In genomic region chr4:86939737-86940141, GRCh38 we compare ENCODE assay signal across 8 cellular contexts. TPM values are rescaled to one million over a fixed set of nuclear protein-coding genes. Genes with fewer than 3 reads are reported as not detected.
A peak's percentile ranks its signal among the peaks of the same experiment; 100 is the strongest.
DNase-seq lines count a peak whose midpoint lies in the region; ATAC-seq and TF ChIP-seq lines count a peak whose summit lies in the region.

No MANE protein-coding gene starts in this region.

- peaks cover 60% of the 10 kb centered on the region for H3K4me1 Mint-ChIP-seq in activated naive CD4-positive, alpha-beta T cell treated with anti-CD3 and anti-CD28 coated beads, Interleukin-2, amount 50 U/mL, for 24 hours

- H3K9me3 ChIP-seq in skeletal muscle tissue (ENCODE audit: control insufficient read depth in 3 of 3, low read length in 3 of 3) (no peaks in the 10 kb centered on the region), heart right ventricle (no peaks in the 10 kb centered on the region)

- H3K4me1 ChIP-seq in skeletal muscle tissue (ENCODE audit: control insufficient read depth in 3 of 3, insufficient read depth in 3 of 3, low read length in 3 of 3) (peaks cover 14 to 33% (median 24%) of the 10 kb centered on the region in 3 donors), heart right ventricle (peaks cover under 1 to 77% (median 33%) of the 10 kb centered on the region in 9 donors)

- no peaks in the 10 kb centered on the region for H3K9me3 Mint-ChIP-seq in activated naive CD4-positive, alpha-beta T cell treated with anti-CD3 and anti-CD28 coated beads, Interleukin-2, amount 50 U/mL, for 24 hours

- no peaks in the 10 kb centered on the region for H3K27me3 Mint-ChIP-seq in activated naive CD4-positive, alpha-beta T cell treated with anti-CD3 and anti-CD28 coated beads, Interleukin-2, amount 50 U/mL, for 24 hours

- WGBS in heart right ventricle, 2 donors, result 81 to 84% methylated on average over 5 of the region's 5 CpGs

- H3K36me3 ChIP-seq in skeletal muscle tissue (ENCODE audit: control insufficient read depth in 3 of 3, insufficient read depth in 3 of 3, low read length in 3 of 3) (no peaks in the 10 kb centered on the region), heart right ventricle (no peaks in the 10 kb centered on the region)

- no peak overlapping the region for H3K4me3 ChIP-seq in skeletal muscle tissue (ENCODE audit: low read length in 3 of 3)
- H3K4me3 ChIP-seq in dorsolateral prefrontal cortex, result no peak overlapping the region
- peak overlapping the region in 1 of 10 donors; percentile 7 for H3K4me3 ChIP-seq in heart right ventricle

- no peaks in the 10 kb centered on the region for H3K27me3 ChIP-seq in skeletal muscle tissue (ENCODE audit: control insufficient read depth in 3 of 3, insufficient read depth in 3 of 3, low read length in 3 of 3)
- H3K27me3 ChIP-seq in dorsolateral prefrontal cortex, result no peaks in the 10 kb centered on the region
- H3K27me3 ChIP-seq in heart right ventricle, result no peaks in the 10 kb centered on the region

- TF ChIP-seq CTCF in dorsolateral prefrontal cortex (IDR thresholded peaks at IDR 0.05 in 54 of 56, conservative IDR thresholded peaks at IDR 0.05 in 2 of 56; ENCODE audit: low read depth in 1 of 56, partially characterized antibody in 56 of 56), result no peak
- TF ChIP-seq CTCF in heart right ventricle (IDR thresholded peaks at IDR 0.05), result no peak

- H3K27ac ChIP-seq in skeletal muscle tissue (ENCODE audit: low read depth, low read length) (peak overlapping the region; percentile 0), dorsolateral prefrontal cortex (peak overlapping the region in 12 of 59 donors; percentile 1 to 44 (median 19)), heart right ventricle (peak overlapping the region in 5 of 10 donors; percentile 1 to 99 (median 28))

- peak; percentile 47 for ATAC-seq in HG03103 (IDR thresholded peaks at IDR 0.05; ENCODE audit: low read depth, unreplicated experiment)
- ATAC-seq in heart right ventricle, result no peak

- DNase-seq in stimulated activated CD4-positive, alpha-beta T cell treated with anti-CD3 and anti-CD28 coated beads, Interleukin-15, amount 100 ng/mL, for 24 hours, result peak; percentile 21
- DNase-seq in stimulated activated CD4-positive, alpha-beta T cell treated with anti-CD3 and anti-CD28 coated beads, Interleukin-2, amount 100 ng/mL, for 48 hours, result no peak
- DNase-seq in SW 1271 (lab: John Stamatoyannopoulos, UW) (no peak), dorsolateral prefrontal cortex (no peak), heart right ventricle (no peak)

- peak overlapping the region; percentile 59 for H3K4me3 Mint-ChIP-seq in activated naive CD4-positive, alpha-beta T cell treated with anti-CD3 and anti-CD28 coated beads, Interleukin-2, amount 50 U/mL, for 24 hours

- intact Hi-C loops in dorsolateral prefrontal cortex (cut with DNase I) (loop anchor here in 1 of 2 donors (5.0 kb wide), 1 partner anchor 153 kb away; no protein-coding TSS in a partner anchor), heart right ventricle (cut with DNase I) (loop anchor here in 5 of 10 donors (5.0 to 10.0 kb wide), 3 partner anchors 55 to 153 kb away; no protein-coding TSS in a partner anchor)

- H3K36me3 Mint-ChIP-seq in activated naive CD4-positive, alpha-beta T cell treated with anti-CD3 and anti-CD28 coated beads, Interleukin-2, amount 50 U/mL, for 24 hours, result no peaks in the 10 kb centered on the region

- H3K27ac Mint-ChIP-seq in activated naive CD4-positive, alpha-beta T cell treated with anti-CD3 and anti-CD28 coated beads, Interleukin-2, amount 50 U/mL, for 24 hours, result peak overlapping the region; percentile 79

- peak overlapping the region in 1 of 3 donors; percentile 35 for H3K9ac ChIP-seq in skeletal muscle tissue (ENCODE audit: low read depth in 1 of 3, low read length in 3 of 3)

RNA-seq across cellular contexts. Expression of gene AFF1, which starts 4.9 kb away (rescaled TPM):
- total RNA-seq in skeletal muscle tissue, result 21.9 TPM
- total RNA-seq in dorsolateral prefrontal cortex, result 10 to 100 TPM; 37.6 to 89.2 (median 55.4) TPM
- 10 to 100 TPM; 59.5 to 90.2 (median 77.3) TPM for total RNA-seq in heart right ventricle
- polyA plus RNA-seq in heart right ventricle, result 10 to 100 TPM; 44.4 to 70.7 TPM

RNA-seq across cellular contexts. Expression of gene C4orf36, which starts 47.5 kb away (rescaled TPM):
- not detected for total RNA-seq in skeletal muscle tissue
- total RNA-seq in dorsolateral prefrontal cortex, result 1 to 10 TPM in 92 of 120 experiments, under 1 TPM in 7, not detected in 21; 0.52 to 5.5 (median 2.0) TPM
- total RNA-seq in heart right ventricle, result 1 to 10 TPM in 5 of 10 donors, under 1 TPM in 3, not detected in 2; 0.58 to 3.5 (median 1.1) TPM
- under 1 TPM in 1 of 2 donors, not detected in 1; 0.10 TPM for polyA plus RNA-seq in heart right ventricle
